ENCODE assay signal across 8 cellular contexts in the genomic region with DNA sequence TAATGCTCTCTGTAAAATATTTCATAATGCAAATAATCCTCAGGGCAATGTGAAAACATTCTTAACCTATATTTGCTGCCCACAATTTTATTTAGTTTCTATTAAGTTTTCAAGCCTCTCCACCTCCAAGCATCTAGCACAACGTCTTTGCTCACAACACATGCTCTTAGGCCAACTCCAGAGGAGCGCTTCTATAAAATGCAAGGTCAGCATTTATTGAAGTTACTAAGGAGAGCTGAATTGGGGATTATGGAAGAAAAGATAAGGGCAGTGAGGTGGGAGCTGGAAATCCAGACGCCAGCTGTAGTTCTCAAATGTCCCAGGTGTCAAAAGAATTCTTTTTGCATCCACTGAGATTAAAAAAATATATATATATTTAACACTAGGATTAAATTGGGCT. TPM values are rescaled to one million over a fixed set of nuclear protein-coding genes. Genes with fewer than 3 reads are reported as not detected.
DNase-seq lines count a peak whose midpoint lies in the region; ATAC-seq and TF ChIP-seq lines count a peak whose summit lies in the region.

No MANE protein-coding gene starts in this region.

- H3K4me2 ChIP-seq in DND-41 (ENCODE audit: insufficient read depth, low read length), result peak overlapping the region; percentile 74
- H3K4me2 ChIP-seq in osteoblast (ENCODE audit: insufficient read depth, low read length), result peak overlapping the region; percentile 96

- POLR2A ChIA-PET in HEK293T (lab: Yijun Ruan, JAX), result no interaction called here

- no peak for TF ChIP-seq POLR2A in NB4 (IDR thresholded peaks at IDR 0.05; ENCODE audit: extremely low read depth, insufficient read length)

- H4K20me1 ChIP-seq in DND-41 (ENCODE audit: insufficient read depth, low read length) (no peaks in the 10 kb centered on the region), osteoblast (ENCODE audit: insufficient read depth, low read length) (no peaks in the 10 kb centered on the region)

- H3K9ac ChIP-seq in DND-41 (ENCODE audit: low read depth, low read length), result peak overlapping the region; percentile 83

- H3K4me3 ChIP-seq in DND-41 (ENCODE audit: low read depth in 1 of 2, low read length in 2 of 2) (peak overlapping the region; percentile 82 to 93; a peak in 3 of 4 replicates), NB4 (ENCODE audit: low read depth, low read length) (peak overlapping the region; percentile 83), osteoblast (ENCODE audit: insufficient read depth, low read length) (peak overlapping the region; percentile 93)
- H3K4me3 ChIP-seq in effector memory CD4-positive, alpha-beta T cell (ENCODE audit: insufficient read depth, low read depth, low read length, poor library complexity, severe bottlenecking), result no peak overlapping the region

- H3K4me1 ChIP-seq in DND-41 (ENCODE audit: insufficient read depth, low read length) (peaks cover 28% of the 10 kb centered on the region), osteoblast (ENCODE audit: insufficient read depth, low read length) (peaks cover 16% of the 10 kb centered on the region)
- H3K4me1 ChIP-seq in effector memory CD4-positive, alpha-beta T cell (ENCODE audit: control insufficient read depth, insufficient read depth, low read length, poor library complexity, severe bottlenecking), result peaks cover 12% of the 10 kb centered on the region

- peaks cover 11% of the 10 kb centered on the region for H3K36me3 ChIP-seq in DND-41 (ENCODE audit: insufficient read depth, low read length)
- no peaks in the 10 kb centered on the region for H3K36me3 ChIP-seq in effector memory CD4-positive, alpha-beta T cell (ENCODE audit: control insufficient read depth, insufficient read depth, low read length)
- H3K36me3 ChIP-seq in osteoblast (ENCODE audit: insufficient read depth, low read length), result no peaks in the 10 kb centered on the region

- H3K79me2 ChIP-seq in DND-41 (ENCODE audit: insufficient read depth, low read length) (peaks cover 51% of the 10 kb centered on the region), osteoblast (ENCODE audit: insufficient read depth, low read length) (peaks cover 48% of the 10 kb centered on the region)

- H3K9me3 ChIP-seq in DND-41 (ENCODE audit: insufficient read depth, low read length, severe bottlenecking) (no peaks in the 10 kb centered on the region), osteoblast (ENCODE audit: low read depth, low read length) (no peaks in the 10 kb centered on the region)
- no peaks in the 10 kb centered on the region for H3K9me3 ChIP-seq in effector memory CD4-positive, alpha-beta T cell (ENCODE audit: control insufficient read depth, low read length)

- H3K27ac ChIP-seq in DND-41 (ENCODE audit: low read length) (peak overlapping the region; percentile 98), osteoblast (ENCODE audit: low read depth, low read length) (peak overlapping the region; percentile 97)
- peak overlapping the region; percentile 99 for H3K27ac ChIP-seq in effector memory CD4-positive, alpha-beta T cell (ENCODE audit: insufficient read depth, low read length, poor library complexity, severe bottlenecking)

- peak overlapping the region; percentile 28; the same call in 1 of the 2 replicates for H2AFZ ChIP-seq in DND-41 (ENCODE audit: low read depth, low read length)
- no peak overlapping the region for H2AFZ ChIP-seq in osteoblast (ENCODE audit: low read length)

- no peak for ATAC-seq in DND-41 (ENCODE audit: insufficient read depth, low read depth)
- no peak for ATAC-seq in GM18511 (IDR thresholded peaks at IDR 0.05; ENCODE audit: unreplicated experiment)
- no peak for ATAC-seq in HG02642 (IDR thresholded peaks at IDR 0.05; ENCODE audit: poor library complexity, unreplicated experiment)

- H3K27me3 ChIP-seq in DND-41 (ENCODE audit: insufficient read depth, low read length, poor library complexity) (no peaks in the 10 kb centered on the region), osteoblast (ENCODE audit: insufficient read depth, low read length) (no peaks in the 10 kb centered on the region)
- H3K27me3 ChIP-seq in effector memory CD4-positive, alpha-beta T cell (replicated peaks; ENCODE audit: control insufficient read depth, insufficient read depth, low read length, poor library complexity, severe bottlenecking), result no peaks in the 10 kb centered on the region

- TF ChIP-seq CTCF in DND-41 (IDR thresholded peaks at IDR 0.05; ENCODE audit: borderline replicate concordance, extremely low read depth, low read length, poor library complexity, severe bottlenecking) (no peak), NB4 (IDR thresholded peaks at IDR 0.05; ENCODE audit: low read depth, low read length) (no peak), osteoblast (IDR thresholded peaks at IDR 0.05; ENCODE audit: extremely low read depth, low read depth, low read length) (no peak)

- CTCF ChIA-PET in HEK293T (lab: Yijun Ruan, JAX), result interaction anchor here (0.6 to 1.6 kb wide), 2 partner anchors 16 to 324 kb away, joined by 3 to 4 read pairs; no protein-coding TSS in a partner anchor

- DNase-seq in DND-41 (no peak), NB4 (ENCODE audit: low read depth) (peak; percentile 15), osteoblast (ENCODE audit: insufficient read length, low spot score, missing footprints) (peak; percentile 23), HEK293T (ENCODE audit: extremely low spot score) (no peak), NCI-H446 (lab: John Stamatoyannopoulos, UW) (no peak)
- no peak for DNase-seq in effector memory CD4-positive, alpha-beta T cell

TF ChIP-seq in HEK293T, 16 proteins besides CTCF, POLR2A, EP300 and RAD21:
- TF ChIP-seq ARNT (IDR thresholded peaks at IDR 0.05) (no peak), CTBP1 (IDR thresholded peaks at IDR 0.05; ENCODE audit: borderline replicate concordance) (no peak), SUZ12 (IDR thresholded peaks at IDR 0.05) (no peak), NFRKB (IDR thresholded peaks at IDR 0.05) (no peak), L3MBTL2 (conservative IDR thresholded peaks at IDR 0.05) (no peak), ELF4 (IDR thresholded peaks at IDR 0.05) (no peak), HDGF (IDR thresholded peaks at IDR 0.05; ENCODE audit: borderline replicate concordance) (no peak), FOXK2 (IDR thresholded peaks at IDR 0.05) (no peak)

RNA-seq across cellular contexts. Expression of gene RABL3, which starts 1.0 kb away (rescaled TPM):
- 13.3 and 15.2 TPM in 2 replicates for total RNA-seq in osteoblast

RNA-seq across cellular contexts. Expression of gene GTF2E1, which starts 1.2 kb away (rescaled TPM):
- total RNA-seq in osteoblast, result 13.0 and 14.4 TPM in 2 replicates

RNA-seq across cellular contexts. Expression of gene HGD, which starts 59.3 kb away (rescaled TPM):
- under 0.01 TPM in 2 replicates for total RNA-seq in osteoblast

Comparison
In these comparisons a context has a peak if more than half of its experiments do, and no peak if none do; other contexts are left out.
1. DNase-seq: peak in NB4 (single experiment) and osteoblast (single experiment); none in DND-41 (single experiment), effector memory CD4-positive, alpha-beta T cell (0 of 3), HEK293T (single experiment) and NCI-H446 (0 of 2).
2. Peak in every context shown above with its lines, with median percentiles within 50 percentile points of each other: H3K27ac ChIP-seq.